In genomic region chr3:49163609-49164008, GRCh38 we compare ENCODE assay signal across 15 cellular contexts.
"Had no signal": no experiment of that assay in that cellular context is flagged by ENCODE, and none has a peak within 500 bp of the region (broad histone marks: within the 10 kb centered on the region; RNA-seq: fewer than 3 reads in every experiment).

No MANE protein-coding gene starts in this region.

- DNase-seq: activated gamma-delta T cell; activated T-cell treated with anti-CD3 and anti-CD28 coated beads for 4 hours; dermis blood vessel endothelial cell; effector memory CD8-positive, alpha-beta T cell; foreskin melanocyte; kidney glomerular epithelial cell; left ventricle myocardium superior; stimulated activated CD4-positive, alpha-beta T cell treated with anti-CD3 and anti-CD28 coated beads, Interleukin-12 subunit alpha, Interleukin-12 subunit beta, amount 100 ng/mL, for 4 hours; stimulated activated CD4-positive, alpha-beta T cell treated with anti-CD3 and anti-CD28 coated beads, Interleukin-2, amount 100 ng/mL, for 24 hours; T1000; thyroid gland; uterus had no signal

- H3K27me3 Mint-ChIP-seq: effector memory CD8-positive, alpha-beta T cell; memory B cell had no signal

- ATAC-seq: activated CD4-positive, CD25-positive, alpha-beta regulatory T cell treated with anti-CD3 and anti-CD28 coated beads, Interleukin-2, amount 50 U/mL, for 24 hours; effector memory CD8-positive, alpha-beta T cell; left ventricle myocardium superior had no signal

- H3K27ac Mint-ChIP-seq: memory B cell, neural progenitor cell had no signal

- H3K9me3 Mint-ChIP-seq: effector memory CD8-positive, alpha-beta T cell; memory B cell; neural progenitor cell had no signal

- H3K4me3 Mint-ChIP-seq: memory B cell had no signal
